9 cellular contexts compared by ENCODE assay signal in the genomic region with DNA sequence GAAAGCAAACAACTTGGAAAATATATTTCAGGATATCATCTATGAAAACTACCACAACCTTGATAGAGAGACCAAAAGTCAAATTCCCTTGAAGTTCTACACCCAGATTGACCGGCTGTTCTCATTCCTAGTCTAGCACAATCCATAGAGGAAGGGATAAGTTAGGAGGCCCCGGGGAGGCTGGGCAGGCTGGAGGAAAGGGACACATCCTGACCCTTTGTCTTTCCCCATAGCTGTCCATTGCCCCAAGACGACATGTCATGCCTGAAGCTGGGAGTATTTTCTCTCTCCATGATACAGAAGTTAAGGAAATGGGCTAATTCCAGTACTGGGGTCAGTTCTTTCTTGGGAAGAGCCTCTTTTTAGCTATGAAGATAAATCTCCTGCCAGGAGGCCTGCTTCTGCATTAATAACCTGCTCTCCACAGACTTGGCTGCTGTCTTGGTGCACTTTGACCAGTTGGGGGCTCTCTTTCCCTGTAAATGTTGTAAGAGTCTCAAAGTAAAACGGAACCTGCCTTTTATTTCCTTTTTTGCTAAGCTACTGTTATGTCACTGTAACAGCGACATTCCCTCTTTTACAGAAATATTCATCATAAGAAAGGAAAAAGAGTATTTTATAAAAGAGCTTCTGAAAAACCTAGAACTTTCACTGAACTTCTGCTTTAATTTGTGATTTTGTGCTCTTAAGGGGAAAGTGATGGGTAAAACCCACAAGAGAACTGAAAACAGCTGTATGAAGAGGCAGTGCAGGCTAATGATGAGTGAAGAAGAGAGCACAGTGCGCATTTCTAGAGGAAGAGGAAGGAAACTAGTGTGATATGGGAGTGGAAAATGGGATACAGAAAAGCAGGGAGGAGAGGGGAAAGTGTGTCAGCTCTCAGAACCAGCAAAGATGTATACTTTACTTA. TPM values are rescaled to one million over a fixed set of nuclear protein-coding genes. Genes with fewer than 3 reads are reported as not detected.
DNase-seq lines count a peak whose midpoint lies in the region; ATAC-seq and TF ChIP-seq lines count a peak whose summit lies in the region.
"Not testable (repeated sequence)": the region's sequence is repeated elsewhere in the genome, so short reads cannot be mapped to it uniquely, and the experiment has no call there.
"Had no signal": no experiment of that assay in that cellular context is flagged by ENCODE, and none has a peak within 500 bp of the region (broad histone marks: within the 10 kb centered on the region; RNA-seq: fewer than 3 reads in every experiment).

No MANE protein-coding gene starts in this region.

- not testable (repeated sequence) for H3K27me3 ChIP-seq in A673 (replicated peaks; ENCODE audit: insufficient read depth, low read depth, low read length, poor library complexity); GM23338 (ENCODE audit: insufficient read depth); Panc1 (ENCODE audit: control insufficient read depth, insufficient read depth, low read length)

- DNase-seq in A673 (ENCODE audit: low spot score) (peak; percentile 23), GM23338 (ENCODE audit: low spot score) (peak; percentile 49), Panc1 (ENCODE audit: low read depth, low spot score) (peak; percentile 2), fibroblast of the aortic adventitia (ENCODE audit: low read depth) (peak; percentile 4)
- peak; percentile 64 for DNase-seq in activated effector memory CD4-positive, alpha-beta T cell treated with anti-CD3 and anti-CD28 coated beads, Interleukin-2, amount 50 U/mL, for 16 hours

- H3K27me3 Mint-ChIP-seq in GM23338 (ENCODE audit: insufficient read depth, low read depth, poor library complexity); nephron (ENCODE audit: low read depth): not testable (repeated sequence)

- not testable (repeated sequence) for H3K4me3 Mint-ChIP-seq in GM23338, nephron

- intact Hi-C loops in A673 (cut with micrococcal nuclease; ENCODE audit: unreplicated experiment): loop anchor here (1.0 kb wide), 1 partner anchor 18 kb away; no protein-coding TSS in a partner anchor
- intact Hi-C loops in Panc1 (cut with micrococcal nuclease; ENCODE audit: unreplicated experiment): not testable (repeated sequence)

- not testable (repeated sequence) for H3K36me3 Mint-ChIP-seq in GM23338 (ENCODE audit: low read depth); nephron (ENCODE audit: low read depth)

- H3K36me3 ChIP-seq in A673 (ENCODE audit: insufficient read depth, low read length, poor library complexity, severe bottlenecking); GM23338 (ENCODE audit: insufficient read depth); Panc1 (ENCODE audit: control insufficient read depth, insufficient read depth, low read length): not testable (repeated sequence)

- POLR2A ChIA-PET in A673 (lab: Charles Lee; ENCODE audit: low non-redundant PET); Panc1 (lab: Charles Lee): not testable (repeated sequence)

- TF ChIP-seq CTCF in A673 (conservative IDR thresholded peaks at IDR 0.05; ENCODE audit: low read depth, low read length): peak; percentile 64
- TF ChIP-seq CTCF in GM23338 (conservative IDR thresholded peaks at IDR 0.05; ENCODE audit: low read depth in 2 of 2): peak; percentile 77 to 93
- TF ChIP-seq CTCF in Panc1 (IDR thresholded peaks at IDR 0.05): peak; percentile 54
- peak; percentile 33 for TF ChIP-seq CTCF in fibroblast of the aortic adventitia (IDR thresholded peaks at IDR 0.05; ENCODE audit: insufficient read depth, low read length)
- peak; percentile 23 to 52 (median 48) for TF ChIP-seq CTCF in nephron (IDR thresholded peaks at IDR 0.05; ENCODE audit: unreplicated experiment in 3 of 3)

- H3K9me2 ChIP-seq in GM23338 (ENCODE audit: insufficient read depth): not testable (repeated sequence)

- CTCF ChIA-PET in A673 (lab: Charles Lee): not testable (repeated sequence)
- CTCF ChIA-PET in Panc1 (lab: Charles Lee): interaction anchor here (0.6 kb wide), 1 partner anchor 131 kb away, joined by 4 read pairs; no protein-coding TSS in a partner anchor

- H3F3A ChIP-seq in GM23338 (replicated peaks; ENCODE audit: low read depth): not testable (repeated sequence)

- not testable (repeated sequence) for BruUV-seq in A673 (replicated peaks; lab: Mats Ljungman, UMichigan); Panc1 (replicated peaks; lab: Mats Ljungman, UMichigan)

- not testable (repeated sequence) for H4K20me1 ChIP-seq in GM23338 (replicated peaks; ENCODE audit: insufficient read depth)

- H3K9me3 ChIP-seq in A673 (ENCODE audit: low read depth, low read length, poor library complexity, severe bottlenecking); Panc1 (ENCODE audit: control insufficient read depth, insufficient read depth, low read depth, low read length): not testable (repeated sequence)

- not testable (repeated sequence) for H3K79me2 ChIP-seq in GM23338 (replicated peaks; ENCODE audit: insufficient read depth)

- 0 out of 2 replicates have a peak overlapping the region, but pooled peaks have one; percentile 0 for H2AFZ ChIP-seq in GM23338

- H3K9me3 Mint-ChIP-seq in GM23338, nephron: not testable (repeated sequence)

- H3K4me1 ChIP-seq in A673 (ENCODE audit: insufficient read depth, low read length, poor library complexity, severe bottlenecking); GM23338 (ENCODE audit: insufficient read depth); Panc1 (ENCODE audit: control insufficient read depth, insufficient read depth, low read length): not testable (repeated sequence)

- H3K4me3 ChIP-seq in A673 (ENCODE audit: low read depth, low read length, poor library complexity, severe bottlenecking); GM23338; Panc1 (ENCODE audit: low read depth in 2 of 2, low read length in 2 of 2); fibroblast of the aortic adventitia (ENCODE audit: low read depth, low read length): not testable (repeated sequence)

- H3K27ac ChIP-seq in A673 (ENCODE audit: low read depth, low read length, poor library complexity, severe bottlenecking); GM23338 (ENCODE audit: low read depth); Panc1 (ENCODE audit: low read length): not testable (repeated sequence)

- ATAC-seq in GM18498 (IDR thresholded peaks at IDR 0.05; ENCODE audit: unreplicated experiment): peak; percentile 94
- peak; percentile 97 for ATAC-seq in GM23338
- ATAC-seq in HG03521 (IDR thresholded peaks at IDR 0.05; ENCODE audit: unreplicated experiment): peak; percentile 92
- peak; percentile 79; the same call in 1 of the 2 replicates for ATAC-seq in Panc1

- H3K4me2 ChIP-seq in GM23338: not testable (repeated sequence)

- H3K4me1 Mint-ChIP-seq in GM23338, nephron: not testable (repeated sequence)

- in situ Hi-C loops in Panc1 (cut with HindIII; ENCODE audit: low pct_unique_long_range_greater_than_20kb, low sequenced_read_pairs): not testable (repeated sequence)

- not testable (repeated sequence) for H3K27ac Mint-ChIP-seq in GM23338, nephron

RNA-seq across cellular contexts. Expression of a gene that starts 6.9 kb away (rescaled TPM):
- total RNA-seq in A673 (2021) (not detected in 2 replicates), Panc1 (2021; ENCODE audit: unreplicated experiment) (not detected), fibroblast of the aortic adventitia (ENCODE audit: low replicate concordance) (not detected in 2 replicates)
- total RNA-seq in GM23338 (2014; rRNA removed; shearing (Covaris generic)): not detected in 2 replicates
- not detected in 2 replicates for polyA plus RNA-seq in GM23338 (2016; fragmentation: Nextera tagmentation; extraction: Ambion mirVana)
- not detected for polyA plus RNA-seq in Panc1 (2012; ENCODE audit: insufficient read length)
- total RNA-seq: dermis microvascular lymphatic vessel endothelial cell had no signal

RNA-seq across cellular contexts. Expression of a gene that starts 7.7 kb away (rescaled TPM):
- total RNA-seq in A673 (2021) (not detected in 2 replicates), Panc1 (2021; ENCODE audit: unreplicated experiment) (not detected), fibroblast of the aortic adventitia (ENCODE audit: low replicate concordance) (not detected in 2 replicates)
- total RNA-seq in GM23338 (2014; rRNA removed; shearing (Covaris generic)): not detected in 2 replicates
- not detected in 2 replicates for polyA plus RNA-seq in GM23338 (2016; fragmentation: Nextera tagmentation; extraction: Ambion mirVana)
- not detected for polyA plus RNA-seq in Panc1 (2012; ENCODE audit: insufficient read length)
- total RNA-seq: dermis microvascular lymphatic vessel endothelial cell had no signal

RNA-seq across cellular contexts. Expression of a gene that starts 11.8 kb away (rescaled TPM):
- total RNA-seq in A673 (2021) (not detected in 2 replicates), Panc1 (2021; ENCODE audit: unreplicated experiment) (not detected), fibroblast of the aortic adventitia (ENCODE audit: low replicate concordance) (not detected in 2 replicates)
- not detected in 2 replicates for total RNA-seq in GM23338 (2014; rRNA removed; shearing (Covaris generic))
- polyA plus RNA-seq in GM23338 (2016; fragmentation: Nextera tagmentation; extraction: Ambion mirVana): not detected in 2 replicates
- not detected for polyA plus RNA-seq in Panc1 (2012; ENCODE audit: insufficient read length)
- total RNA-seq: dermis microvascular lymphatic vessel endothelial cell had no signal

RNA-seq across cellular contexts. Expression of a gene that starts 22.0 kb away (rescaled TPM):
- total RNA-seq in A673 (2021): not detected in 2 replicates
- not detected in 2 replicates for total RNA-seq in GM23338 (2014; rRNA removed; shearing (Covaris generic))
- polyA plus RNA-seq in GM23338 (2016; fragmentation: Nextera tagmentation; extraction: Ambion mirVana): not detected in 2 replicates
- total RNA-seq in Panc1 (2021; ENCODE audit: unreplicated experiment): not detected
- not detected for polyA plus RNA-seq in Panc1 (2012; ENCODE audit: insufficient read length)
- not detected in 2 replicates for total RNA-seq in fibroblast of the aortic adventitia (ENCODE audit: low replicate concordance)
- total RNA-seq: dermis microvascular lymphatic vessel endothelial cell had no signal

RNA-seq across cellular contexts. Expression of a gene that starts 28.7 kb away (rescaled TPM):
- not detected in 2 replicates for total RNA-seq in A673 (2021)
- total RNA-seq in GM23338 (2014; rRNA removed; shearing (Covaris generic)): not detected in 2 replicates
- polyA plus RNA-seq in GM23338 (2016; fragmentation: Nextera tagmentation; extraction: Ambion mirVana): not detected in 2 replicates
- total RNA-seq in Panc1 (2021; ENCODE audit: unreplicated experiment): not detected
- polyA plus RNA-seq in Panc1 (2012; ENCODE audit: insufficient read length): not detected
- total RNA-seq in fibroblast of the aortic adventitia (ENCODE audit: low replicate concordance): not detected in 2 replicates
- total RNA-seq: dermis microvascular lymphatic vessel endothelial cell had no signal

Comparison
In these comparisons a context has a peak if more than half of its experiments do, and no peak if none do; other contexts are left out.
1. DNase-seq: peak in every context shown above with its lines; median percentile 64 in activated effector memory CD4-positive, alpha-beta T cell treated with anti-CD3 and anti-CD28 coated beads, Interleukin-2, amount 50 U/mL, for 16 hours; 49 in GM23338; 23 in A673; 4 in fibroblast of the aortic adventitia; 2 in Panc1.
2. CTCF ChIP-seq: peak in every context shown above with its lines; median percentile 85 in GM23338; 64 in A673; 54 in Panc1; 48 in nephron; 33 in fibroblast of the aortic adventitia.